Comparison of ENCODE assay signal across 1 cellular context in genomic region chr11:47369676-47370075, GRCh38.
TF ChIP-seq lines count a peak whose summit lies in the region.

No MANE protein-coding gene starts in this region.

TF ChIP-seq in H1, 55 proteins besides CTCF, POLR2A, EP300 and RAD21:
- TF ChIP-seq ATF2 (IDR thresholded peaks at IDR 0.05; ENCODE audit: low read length) (no peak), MAX (IDR thresholded peaks at IDR 0.05) (no peak), NRF1 (IDR thresholded peaks at IDR 0.05; ENCODE audit: low read depth, low read length) (no peak), SIN3A (conservative IDR thresholded peaks at IDR 0.05 in 1 of 2, IDR thresholded peaks at IDR 0.05 in 1 of 2; ENCODE audit: low read depth in 1 of 2, low read length in 2 of 2) (no peak), GTF2F1 (IDR thresholded peaks at IDR 0.05; ENCODE audit: borderline replicate concordance, low read depth, low read length) (no peak), CEBPB (IDR thresholded peaks at IDR 0.05; ENCODE audit: low read depth, low read length) (no peak)
